ENCODE assay signal across 9 cellular contexts in the genomic region with DNA sequence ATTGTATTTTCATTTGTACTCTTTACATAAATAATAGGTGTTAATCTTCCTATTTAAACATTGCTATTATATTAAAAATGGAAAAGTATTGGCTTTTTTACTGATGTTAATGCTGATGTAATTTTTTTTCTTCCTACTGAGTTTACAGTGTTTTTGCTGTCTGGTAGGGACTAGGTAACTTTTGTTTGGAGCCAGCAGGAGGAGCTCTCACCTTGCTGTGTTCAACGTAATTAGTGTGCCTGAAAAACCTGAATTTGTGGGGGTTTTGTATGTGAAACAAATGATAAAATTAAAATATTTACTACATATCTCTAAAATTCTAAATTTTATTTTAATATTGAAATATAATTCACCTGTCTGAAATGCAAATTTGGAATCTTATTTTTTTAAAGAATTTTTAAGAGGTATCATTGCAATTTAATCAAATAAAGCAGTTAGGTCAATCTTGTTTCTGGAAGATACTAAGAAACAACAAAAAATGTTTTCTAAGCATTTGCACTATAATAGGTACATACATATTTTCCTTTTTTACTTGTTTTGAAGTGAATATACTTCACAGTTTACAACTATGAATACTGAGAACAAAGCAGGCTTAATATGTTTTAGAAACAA. TPM values are rescaled to one million over a fixed set of nuclear protein-coding genes. Genes with fewer than 3 reads are reported as not detected.
A peak's percentile ranks its signal among the peaks of the same experiment; 100 is the strongest.
DNase-seq lines count a peak whose midpoint lies in the region; ATAC-seq and TF ChIP-seq lines count a peak whose summit lies in the region.
"Had no signal": no experiment of that assay in that cellular context is flagged by ENCODE, and none has a peak within 500 bp of the region (broad histone marks: within the 10 kb centered on the region; RNA-seq: fewer than 3 reads in every experiment).

No MANE protein-coding gene starts in this region.

- no peaks in the 10 kb centered on the region for H4K20me1 ChIP-seq in smooth muscle cell (ENCODE audit: low read depth)

- H3K4me2 ChIP-seq in smooth muscle cell, result no peak overlapping the region

- no peaks in the 10 kb centered on the region for H3K79me2 ChIP-seq in smooth muscle cell (ENCODE audit: low read depth)

- H3K36me3 Mint-ChIP-seq in Calu3 (ENCODE audit: insufficient read depth, unreplicated experiment), result no peaks in the 10 kb centered on the region

- H3K4me1 ChIP-seq in smooth muscle cell (ENCODE audit: low read depth), result no peaks in the 10 kb centered on the region

- no TSS peak for BruUV-seq in Calu3 (replicated peaks; lab: Mats Ljungman, UMichigan)

- H3K9me3 Mint-ChIP-seq in Calu3 (ENCODE audit: low read depth, unreplicated experiment), result no peaks in the 10 kb centered on the region

- CTCF ChIA-PET in Calu3 (lab: Charles Lee), result interaction anchor here (1.8 kb wide), 1 partner anchor 856 kb away, joined by 7 read pairs; no protein-coding TSS in a partner anchor

- peak; percentile 51 for DNase-seq in Calu3
- peak; percentile 10 for DNase-seq in MG63
- DNase-seq in SHP77 (lab: John Stamatoyannopoulos, UW), result peak; percentile 40 to 44
- DNase-seq in fibroblast of mammary gland (ENCODE audit: low read depth), result peak; percentile 41
- no peak for DNase-seq in smooth muscle cell (lab: John Stamatoyannopoulos, UW; ENCODE audit: unreplicated experiment)

- H3K36me3 ChIP-seq in MG63 (no peaks in the 10 kb centered on the region), smooth muscle cell (ENCODE audit: low read depth) (no peaks in the 10 kb centered on the region)

- no peak overlapping the region for H3K4me3 ChIP-seq in MG63
- no peak overlapping the region for H3K4me3 ChIP-seq in fibroblast of mammary gland (ENCODE audit: control insufficient read depth, low read depth, low read length)
- no peak overlapping the region for H3K4me3 ChIP-seq in smooth muscle cell

- peak; percentile 67 for TF ChIP-seq CTCF in Calu3 (IDR thresholded peaks at IDR 0.05; ENCODE audit: unreplicated experiment)
- peak; percentile 66 for TF ChIP-seq CTCF in fibroblast of mammary gland (conservative IDR thresholded peaks at IDR 0.05; ENCODE audit: control insufficient read depth, insufficient read depth, low read depth, low read length)
- peak; percentile 90 for TF ChIP-seq CTCF in smooth muscle cell (IDR thresholded peaks at IDR 0.05; ENCODE audit: borderline replicate concordance, insufficient read depth, poor library complexity, severe bottlenecking)

- peak; percentile 69 for ATAC-seq in GM19463 (IDR thresholded peaks at IDR 0.05; ENCODE audit: unreplicated experiment)
- no peak for ATAC-seq in GM21447 (IDR thresholded peaks at IDR 0.05; ENCODE audit: unreplicated experiment)
- no peak for ATAC-seq in HG02678 (IDR thresholded peaks at IDR 0.05; ENCODE audit: unreplicated experiment)

- H3K4me3 Mint-ChIP-seq in Calu3 (ENCODE audit: low read depth, unreplicated experiment), result no peak overlapping the region

- H2AFZ ChIP-seq in smooth muscle cell (ENCODE audit: low read depth), result no peak overlapping the region

- H3K9me3 ChIP-seq in MG63 (no peaks in the 10 kb centered on the region), smooth muscle cell (replicated peaks; ENCODE audit: low read depth) (no peaks in the 10 kb centered on the region)

- H3K4me1 Mint-ChIP-seq in Calu3 (ENCODE audit: low read depth, unreplicated experiment), result no peaks in the 10 kb centered on the region

- no peak overlapping the region for H3K9ac ChIP-seq in smooth muscle cell (ENCODE audit: low read depth)

- no peak overlapping the region for H3K27ac ChIP-seq in smooth muscle cell (ENCODE audit: low read depth)

- H3K27me3 Mint-ChIP-seq in Calu3 (ENCODE audit: unreplicated experiment), result no peaks in the 10 kb centered on the region

- whole genome bisulfite sequencing in smooth muscle cell (ENCODE audit: low lambda C conversion rate), result 6% methylated on average over 1 of the region's 1 CpG

- H3K27ac Mint-ChIP-seq in Calu3 (ENCODE audit: unreplicated experiment), result no peak overlapping the region

- no peaks in the 10 kb centered on the region for H3F3A ChIP-seq in smooth muscle cell (ENCODE audit: low read depth)

- no peaks in the 10 kb centered on the region for H3K27me3 ChIP-seq in MG63
- no peaks in the 10 kb centered on the region for H3K27me3 ChIP-seq in smooth muscle cell (ENCODE audit: low read depth)

- intact Hi-C loops in Calu3 (cut with micrococcal nuclease; ENCODE audit: unreplicated experiment), result loop anchor here (1.0 to 10.0 kb wide), 3 partner anchors 252 to 856 kb away; no protein-coding TSS in a partner anchor

RNA-seq across cellular contexts. Expression of gene EPHA6, which starts 48.8 kb away (rescaled TPM):
- total RNA-seq in Calu3 (2022) (1.1 TPM in 2 replicates), smooth muscle cell (0.13 and 0.36 TPM in 2 replicates)
- total RNA-seq in MG63 (2014; rRNA removed; shearing (Covaris generic); ENCODE audit: low replicate concordance), result 0.30 TPM in 1 of 2 replicates, not detected in the other
- 0.51 TPM in 1 of 2 replicates, not detected in the other for polyA plus RNA-seq in smooth muscle cell
- total RNA-seq: mononuclear cell had no signal
